ENCODE assay signal across 3 cellular contexts in genomic region chr12:130904936-130905455, GRCh38. TPM values are rescaled to one million over a fixed set of nuclear protein-coding genes. Genes with fewer than 3 reads are reported as not detected.
"Had no signal": no experiment of that assay in that cellular context is flagged by ENCODE, and none has a peak within 500 bp of the region (broad histone marks: within the 10 kb centered on the region; RNA-seq: fewer than 3 reads in every experiment).

No MANE protein-coding gene starts in this region.

RNA-seq across cellular contexts. Expression of gene ADGRD1, which starts 48.7 kb away (rescaled TPM):
- total RNA-seq: HT-29, IMR-90 had no signal
- polyA plus RNA-seq: GM23338, IMR-90 had no signal
